15 cellular contexts compared by ENCODE assay signal in the genomic region with DNA sequence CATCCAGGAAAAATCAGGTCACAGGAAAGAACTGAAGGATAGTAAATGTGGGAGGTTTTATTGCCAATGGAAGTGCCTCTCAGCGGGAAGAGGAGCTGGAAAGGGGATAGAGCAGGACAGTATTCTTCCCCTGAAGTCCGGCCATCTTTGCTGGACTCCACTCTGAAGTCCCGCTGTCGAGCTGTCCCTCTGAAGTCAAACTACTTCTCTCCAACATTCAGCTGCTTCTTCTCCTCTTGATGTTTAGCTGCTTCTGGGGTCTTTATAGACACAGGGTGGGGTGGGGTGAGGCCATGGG. TPM values are rescaled to one million over a fixed set of nuclear protein-coding genes. Genes with fewer than 3 reads are reported as not detected.
A peak's percentile ranks its signal among the peaks of the same experiment; 100 is the strongest.
DNase-seq lines count a peak whose midpoint lies in the region; ATAC-seq and TF ChIP-seq lines count a peak whose summit lies in the region.
"Had no signal": no experiment of that assay in that cellular context is flagged by ENCODE, and none has a peak within 500 bp of the region (broad histone marks: within the 10 kb centered on the region; RNA-seq: fewer than 3 reads in every experiment).

No MANE protein-coding gene starts in this region.

- H3K4me1 Mint-ChIP-seq in CD14-positive monocyte (peaks cover 29% of the 10 kb centered on the region), activated B cell treated with CpG ODN at 0.5 μM for 24 hours (peaks cover 21% of the 10 kb centered on the region), naive B cell (peaks cover 15 to 32% (median 21%) of the 10 kb centered on the region in 3 donors)

- H3K27me3 ChIP-seq in smooth muscle cell (ENCODE audit: low read depth) (no peaks in the 10 kb centered on the region), psoas muscle (ENCODE audit: insufficient read depth in 3 of 3, low read length in 2 of 3) (no peaks in the 10 kb centered on the region)
- H3K27me3 ChIP-seq: BLaER1 had no signal

- peak overlapping the region in 6 of 7 donors; percentile 71 to 92 (median 90) for H3K27ac Mint-ChIP-seq in CD14-positive monocyte
- H3K27ac Mint-ChIP-seq in activated B cell treated with CpG ODN at 0.5 μM for 24 hours, result peak overlapping the region; percentile 81
- H3K27ac Mint-ChIP-seq in naive B cell, result peak overlapping the region; percentile 82 to 93 (median 88)
- H3K27ac Mint-ChIP-seq: CD4-positive, alpha-beta T cell; IgD-negative memory B cell had no signal

- H3K4me2 ChIP-seq in smooth muscle cell, result no peak overlapping the region
- H3K4me2 ChIP-seq: BLaER1, KMS-11 had no signal

- H3K4me1 ChIP-seq in smooth muscle cell (ENCODE audit: low read depth) (no peaks in the 10 kb centered on the region), psoas muscle (no peaks in the 10 kb centered on the region)
- H3K4me1 ChIP-seq: BLaER1 had no signal

- no peaks in the 10 kb centered on the region for H3F3A ChIP-seq in smooth muscle cell (ENCODE audit: low read depth)

- H2AFZ ChIP-seq in smooth muscle cell (ENCODE audit: low read depth), result no peak overlapping the region
- H2AFZ ChIP-seq: GM23248 had no signal

- DNase-seq in CD14-positive monocyte (ENCODE audit: low spot score), result no peak
- DNase-seq in activated B cell treated with CpG ODN at 0.5 μM for 24 hours, result no peak
- DNase-seq in naive B cell, result no peak
- no peak for DNase-seq in smooth muscle cell (lab: John Stamatoyannopoulos, UW; ENCODE audit: unreplicated experiment)
- no peak for DNase-seq in NCI-H748 treated with DMSO at 0.1 percent for 48 hours (lab: John Stamatoyannopoulos, UW)
- no peak for DNase-seq in psoas muscle
- DNase-seq in OCI-M2 (lab: John Stamatoyannopoulos, UW; ENCODE audit: unreplicated experiment), result no peak
- DNase-seq: Calu3; CD4-positive, alpha-beta T cell; DMS 273 treated with DMSO at 0.1 percent for 48 hours; GM23248; H7 had no signal

- no peaks in the 10 kb centered on the region for H3K9me3 ChIP-seq in smooth muscle cell (replicated peaks; ENCODE audit: low read depth)
- H3K9me3 ChIP-seq in psoas muscle, result no peaks in the 10 kb centered on the region
- H3K9me3 ChIP-seq: BLaER1 had no signal

- WGBS in smooth muscle cell (ENCODE audit: low lambda C conversion rate), result 98% methylated on average over 4 of the region's 4 CpGs
- WGBS in psoas muscle, 3 donors, result 90 to 94% (median 93%) methylated on average over 4 of the region's 4 CpGs

- no peaks in the 10 kb centered on the region for H3K36me3 ChIP-seq in smooth muscle cell (ENCODE audit: low read depth)
- no peaks in the 10 kb centered on the region for H3K36me3 ChIP-seq in psoas muscle (ENCODE audit: insufficient read depth in 1 of 2, low read depth in 1 of 2)
- H3K36me3 ChIP-seq: BLaER1 had no signal

- H3K9ac ChIP-seq in smooth muscle cell (ENCODE audit: low read depth), result no peak overlapping the region
- H3K9ac ChIP-seq: BLaER1, GM23248, KMS-11 had no signal

- no peak overlapping the region for H3K27ac ChIP-seq in smooth muscle cell (ENCODE audit: low read depth)
- H3K27ac ChIP-seq in psoas muscle, result no peak overlapping the region
- H3K27ac ChIP-seq: BLaER1, GM23248, KMS-11 had no signal

- H3K27me3 Mint-ChIP-seq in CD14-positive monocyte (ENCODE audit: low read depth in 3 of 3) (no peaks in the 10 kb centered on the region), activated B cell treated with CpG ODN at 0.5 μM for 24 hours (no peaks in the 10 kb centered on the region), naive B cell (no peaks in the 10 kb centered on the region)
- H3K27me3 Mint-ChIP-seq: CD4-positive, alpha-beta T cell; IgD-negative memory B cell had no signal

- no peaks in the 10 kb centered on the region for H3K9me3 Mint-ChIP-seq in CD14-positive monocyte
- no peaks in the 10 kb centered on the region for H3K9me3 Mint-ChIP-seq in activated B cell treated with CpG ODN at 0.5 μM for 24 hours
- no peaks in the 10 kb centered on the region for H3K9me3 Mint-ChIP-seq in naive B cell
- H3K9me3 Mint-ChIP-seq: CD4-positive, alpha-beta T cell; IgD-negative memory B cell had no signal

- no peak for ATAC-seq in activated B cell treated with CpG ODN at 0.5 μM for 24 hours (ENCODE audit: low read depth)
- ATAC-seq in naive B cell (ENCODE audit: low read depth in 2 of 2), result no peak
- ATAC-seq in psoas muscle, result no peak

- intact Hi-C loops in CD14-positive monocyte (cut with micrococcal nuclease), result no loop called here
- intact Hi-C loops in activated B cell treated with CpG ODN at 0.5 μM for 24 hours (cut with micrococcal nuclease), result loop anchor here (1.0 to 5.0 kb wide), 3 partner anchors 8 to 36 kb away; no protein-coding TSS in a partner anchor
- intact Hi-C loops in psoas muscle (cut with DNase I), result no loop called here

- TF ChIP-seq CTCF in CD14-positive monocyte (IDR thresholded peaks at IDR 0.05) (no peak), activated B cell treated with CpG ODN at 0.5 μM for 24 hours (IDR thresholded peaks at IDR 0.05) (no peak), smooth muscle cell (IDR thresholded peaks at IDR 0.05; ENCODE audit: borderline replicate concordance, insufficient read depth, poor library complexity, severe bottlenecking) (no peak), psoas muscle (IDR thresholded peaks at IDR 0.05) (no peak)

- POLR2A ChIA-PET in activated B cell treated with CpG ODN at 0.5 μM for 24 hours (lab: Charles Lee), result interaction anchor here (0.6 to 3.9 kb wide), 6 partner anchors 17 to 760 kb away, joined by 3 to 40 read pairs (median 6); a partner anchor contains a TSS

- H4K20me1 ChIP-seq in smooth muscle cell (ENCODE audit: low read depth), result no peaks in the 10 kb centered on the region
- H4K20me1 ChIP-seq: BLaER1 had no signal

- H3K4me3 ChIP-seq in smooth muscle cell, result no peak overlapping the region
- H3K4me3 ChIP-seq in psoas muscle, result no peak overlapping the region
- H3K4me3 ChIP-seq: BLaER1, GM23248 had no signal

- H3K79me2 ChIP-seq in smooth muscle cell (ENCODE audit: low read depth), result no peaks in the 10 kb centered on the region

- H3K4me3 Mint-ChIP-seq in CD14-positive monocyte (no peak overlapping the region), activated B cell treated with CpG ODN at 0.5 μM for 24 hours (no peak overlapping the region), naive B cell (peak overlapping the region in 1 of 8 donors; percentile 63)
- H3K4me3 Mint-ChIP-seq: CD4-positive, alpha-beta T cell had no signal

- no peaks in the 10 kb centered on the region for H3K36me3 Mint-ChIP-seq in CD14-positive monocyte
- H3K36me3 Mint-ChIP-seq in activated B cell treated with CpG ODN at 0.5 μM for 24 hours (ENCODE audit: low read depth), result no peaks in the 10 kb centered on the region
- peaks cover 3 to 8% of the 10 kb centered on the region in 2 donors for H3K36me3 Mint-ChIP-seq in naive B cell

- CTCF ChIA-PET in activated B cell treated with CpG ODN at 0.5 μM for 24 hours (lab: Charles Lee), result interaction anchor here (2.5 kb wide), 1 partner anchor 57 kb away, joined by 10 read pairs; no protein-coding TSS in a partner anchor

RNA-seq across cellular contexts. Expression of a gene that starts 23.5 kb away (rescaled TPM):
- 1 to 10 TPM; 5.2 TPM for polyA plus RNA-seq in CD14-positive monocyte
- total RNA-seq in activated B cell treated with CpG ODN at 0.5 μM for 24 hours, result 45.7 and 52.3 TPM in 2 replicates
- polyA plus RNA-seq in naive B cell (ENCODE audit: low read depth in 6 of 6), result 10 to 100 TPM; 14.8 to 24.4 (median 20.7) TPM
- total RNA-seq in smooth muscle cell, result 80.7 and 81.2 TPM in 2 replicates
- 15.6 and 33.8 TPM in 2 replicates for polyA plus RNA-seq in smooth muscle cell
- total RNA-seq in psoas muscle, result 1 to 10 TPM; 3.8 to 7.7 (median 6.3) TPM
- 1 to 10 TPM in 2 of 3 donors, under 1 TPM in 1; 0.98 to 2.2 (median 1.7) TPM for polyA plus RNA-seq in psoas muscle
